In genomic region chr5:55941192-55941591, GRCh38 we compare ENCODE assay signal across 8 cellular contexts. TPM values are rescaled to one million over a fixed set of nuclear protein-coding genes. Genes with fewer than 3 reads are reported as not detected.
A peak's percentile ranks its signal among the peaks of the same experiment; 100 is the strongest.
DNase-seq lines count a peak whose midpoint lies in the region; ATAC-seq, FAIRE-seq and TF ChIP-seq lines count a peak whose summit lies in the region.
"Not testable (repeated sequence)": the region's sequence is repeated elsewhere in the genome, so short reads cannot be mapped to it uniquely, and the experiment has no call there.

No MANE protein-coding gene starts in this region.

- H3K9me3 Mint-ChIP-seq in CD4-positive, CD25-positive, alpha-beta regulatory T cell; activated CD4-positive, alpha-beta T cell treated with anti-CD3 and anti-CD28 coated beads for 36 hours (ENCODE audit: low read depth); activated T-cell treated with anti-CD3 and anti-CD28 coated beads, Interleukin-2, amount 50 U/mL, for 24 hours; activated naive CD8-positive, alpha-beta T cell treated with anti-CD3 and anti-CD28 coated beads for 36 hours; naive thymus-derived CD8-positive, alpha-beta T cell: not testable (repeated sequence)

- H3K4me3 Mint-ChIP-seq in CD4-positive, CD25-positive, alpha-beta regulatory T cell; activated CD4-positive, alpha-beta T cell treated with anti-CD3 and anti-CD28 coated beads for 36 hours; activated T-cell treated with anti-CD3 and anti-CD28 coated beads, Interleukin-2, amount 50 U/mL, for 24 hours; activated naive CD8-positive, alpha-beta T cell treated with anti-CD3 and anti-CD28 coated beads for 36 hours; naive thymus-derived CD8-positive, alpha-beta T cell: not testable (repeated sequence)

- intact Hi-C loops in activated CD4-positive, alpha-beta T cell treated with anti-CD3 and anti-CD28 coated beads for 36 hours (cut with DNase I, micrococcal nuclease) = not testable (repeated sequence)

- H3K36me3 ChIP-seq in CD4-positive, CD25-positive, alpha-beta regulatory T cell (ENCODE audit: control insufficient read depth, insufficient read depth, low read length) = peaks cover 55% of the 10 kb centered on the region

- POLR2A ChIA-PET in activated CD4-positive, alpha-beta T cell treated with anti-CD3 and anti-CD28 coated beads for 36 hours (lab: Charles Lee) = interaction anchor here (0.6 kb wide), 1 partner anchor 22 kb away, joined by 10 read pairs; no protein-coding TSS in a partner anchor
- POLR2A ChIA-PET in naive thymus-derived CD8-positive, alpha-beta T cell (lab: Charles Lee) = not testable (repeated sequence)

- peak; percentile 82 for FAIRE-seq in H54 (lab: Jason Lieb, UNC)

- not testable (repeated sequence) for H3K27ac ChIP-seq in CD4-positive, CD25-positive, alpha-beta regulatory T cell (ENCODE audit: insufficient read depth, low read length, poor library complexity, severe bottlenecking)

- DNase-seq in CD4-positive, CD25-positive, alpha-beta regulatory T cell; H54 (ENCODE audit: insufficient read length, low spot score); activated CD4-positive, alpha-beta T cell treated with anti-CD3 and anti-CD28 coated beads for 36 hours; activated T-cell treated with anti-CD3 and anti-CD28 coated beads, Interleukin-2, amount 50 U/mL, for 24 hours; activated naive CD8-positive, alpha-beta T cell treated with anti-CD3 and anti-CD28 coated beads for 36 hours; left lobe of liver (ENCODE audit: low spot score); naive thymus-derived CD8-positive, alpha-beta T cell: not testable (repeated sequence)
- peak; percentile 17 for DNase-seq in choroid plexus epithelial cell (ENCODE audit: low read depth)

- H3K4me1 ChIP-seq in CD4-positive, CD25-positive, alpha-beta regulatory T cell (ENCODE audit: control insufficient read depth, insufficient read depth, low read length, poor library complexity, severe bottlenecking) = not testable (repeated sequence)

- H3K4me1 Mint-ChIP-seq in CD4-positive, CD25-positive, alpha-beta regulatory T cell = peaks cover 24 to 49% (median 39%) of the 10 kb centered on the region in 4 donors
- H3K4me1 Mint-ChIP-seq in activated CD4-positive, alpha-beta T cell treated with anti-CD3 and anti-CD28 coated beads for 36 hours = peaks cover 25% of the 10 kb centered on the region
- H3K4me1 Mint-ChIP-seq in activated T-cell treated with anti-CD3 and anti-CD28 coated beads, Interleukin-2, amount 50 U/mL, for 24 hours (ENCODE audit: low read depth) = peaks cover 30% of the 10 kb centered on the region
- peaks cover 21% of the 10 kb centered on the region for H3K4me1 Mint-ChIP-seq in activated naive CD8-positive, alpha-beta T cell treated with anti-CD3 and anti-CD28 coated beads for 36 hours
- H3K4me1 Mint-ChIP-seq in naive thymus-derived CD8-positive, alpha-beta T cell = peaks cover 8 to 26% (median 13%) of the 10 kb centered on the region in 4 donors

- not testable (repeated sequence) for ATAC-seq in CD4-positive, CD25-positive, alpha-beta regulatory T cell (ENCODE audit: low read depth in 2 of 2); activated CD4-positive, alpha-beta T cell treated with anti-CD3 and anti-CD28 coated beads for 36 hours; naive thymus-derived CD8-positive, alpha-beta T cell
- peak; percentile 80 for ATAC-seq in left lobe of liver

- H3K27me3 Mint-ChIP-seq in CD4-positive, CD25-positive, alpha-beta regulatory T cell; activated CD4-positive, alpha-beta T cell treated with anti-CD3 and anti-CD28 coated beads for 36 hours; activated T-cell treated with anti-CD3 and anti-CD28 coated beads, Interleukin-2, amount 50 U/mL, for 24 hours; activated naive CD8-positive, alpha-beta T cell treated with anti-CD3 and anti-CD28 coated beads for 36 hours; naive thymus-derived CD8-positive, alpha-beta T cell: not testable (repeated sequence)

- not testable (repeated sequence) for H3K4me3 ChIP-seq in CD4-positive, CD25-positive, alpha-beta regulatory T cell (ENCODE audit: low read depth, low read length); choroid plexus epithelial cell (ENCODE audit: low read depth, low read length)

- H3K36me3 Mint-ChIP-seq in CD4-positive, CD25-positive, alpha-beta regulatory T cell = peaks cover 38% of the 10 kb centered on the region
- peaks cover 59% of the 10 kb centered on the region for H3K36me3 Mint-ChIP-seq in activated CD4-positive, alpha-beta T cell treated with anti-CD3 and anti-CD28 coated beads for 36 hours (ENCODE audit: low read depth)
- peaks cover 90% of the 10 kb centered on the region for H3K36me3 Mint-ChIP-seq in activated T-cell treated with anti-CD3 and anti-CD28 coated beads, Interleukin-2, amount 50 U/mL, for 24 hours (ENCODE audit: low read depth)
- peaks cover 29% of the 10 kb centered on the region for H3K36me3 Mint-ChIP-seq in activated naive CD8-positive, alpha-beta T cell treated with anti-CD3 and anti-CD28 coated beads for 36 hours
- peaks cover 0 to 94% (median 24%) of the 10 kb centered on the region in 3 donors for H3K36me3 Mint-ChIP-seq in naive thymus-derived CD8-positive, alpha-beta T cell

- not testable (repeated sequence) for TF ChIP-seq POLR2A in H54 (IDR thresholded peaks at IDR 0.05; ENCODE audit: low read depth, low read length)

- not testable (repeated sequence) for H3K27me3 ChIP-seq in CD4-positive, CD25-positive, alpha-beta regulatory T cell (ENCODE audit: control insufficient read depth, insufficient read depth, low read length)

- H3K9me3 ChIP-seq in CD4-positive, CD25-positive, alpha-beta regulatory T cell (ENCODE audit: control insufficient read depth in 2 of 2, low read length in 2 of 2) = not testable (repeated sequence)

- H3K27ac Mint-ChIP-seq in CD4-positive, CD25-positive, alpha-beta regulatory T cell = peak overlapping the region in 2 of 3 donors; percentile 35 to 71
- peak overlapping the region; percentile 60 for H3K27ac Mint-ChIP-seq in activated CD4-positive, alpha-beta T cell treated with anti-CD3 and anti-CD28 coated beads for 36 hours
- peak overlapping the region; percentile 79 for H3K27ac Mint-ChIP-seq in activated T-cell treated with anti-CD3 and anti-CD28 coated beads, Interleukin-2, amount 50 U/mL, for 24 hours
- peak overlapping the region; percentile 79 for H3K27ac Mint-ChIP-seq in activated naive CD8-positive, alpha-beta T cell treated with anti-CD3 and anti-CD28 coated beads for 36 hours
- H3K27ac Mint-ChIP-seq in naive thymus-derived CD8-positive, alpha-beta T cell = peak overlapping the region in 6 of 10 donors; percentile 20 to 91 (median 50)

- TF ChIP-seq CTCF in choroid plexus epithelial cell (conservative IDR thresholded peaks at IDR 0.05; ENCODE audit: low read depth, low read length) = not testable (repeated sequence)

- CTCF ChIA-PET in activated CD4-positive, alpha-beta T cell treated with anti-CD3 and anti-CD28 coated beads for 36 hours (lab: Charles Lee) = interaction anchor here (1.3 to 1.8 kb wide), 2 partner anchors 11 to 260 kb away, joined by 4 to 11 read pairs; no protein-coding TSS in a partner anchor

RNA-seq across cellular contexts. Expression of gene IL6ST, which starts 53.6 kb away (rescaled TPM):
- 234 TPM for total RNA-seq in CD4-positive, CD25-positive, alpha-beta regulatory T cell
- 10 to 100 TPM; 25.3 to 59.8 (median 45.8) TPM for polyA plus RNA-seq in CD4-positive, CD25-positive, alpha-beta regulatory T cell
- total RNA-seq in activated CD4-positive, alpha-beta T cell treated with anti-CD3 and anti-CD28 coated beads for 36 hours = 10 to 100 TPM; 57.1 to 64.4 TPM
- total RNA-seq in activated naive CD8-positive, alpha-beta T cell treated with anti-CD3 and anti-CD28 coated beads for 36 hours = 10 to 100 TPM; 47.1 to 58.0 TPM
- 154 TPM for total RNA-seq in left lobe of liver
- total RNA-seq in naive thymus-derived CD8-positive, alpha-beta T cell = 100 to 1,000 TPM; 126 to 131 TPM
- 10 to 100 TPM; 39.5 to 64.7 (median 54.9) TPM for polyA plus RNA-seq in naive thymus-derived CD8-positive, alpha-beta T cell
